In genomic region chr7:130914589-130915294, GRCh38 we compare ENCODE assay signal across 9 cellular contexts.
A peak's percentile ranks its signal among the peaks of the same experiment; 100 is the strongest.
DNase-seq lines count a peak whose midpoint lies in the region; ATAC-seq and TF ChIP-seq lines count a peak whose summit lies in the region.
"Had no signal": no experiment of that assay in that cellular context is flagged by ENCODE, and none has a peak within 500 bp of the region (broad histone marks: within the 10 kb centered on the region; RNA-seq: fewer than 3 reads in every experiment).

No MANE protein-coding gene starts in this region.

- in situ Hi-C loops in gastrocnemius medialis (cut with MboI; ENCODE audit: low sequenced_read_pairs in 4 of 4): no loop called here

- H3K4me1 ChIP-seq in DOHH2 (ENCODE audit: control insufficient read depth, low read length) (peaks cover 66% of the 10 kb centered on the region), PC-9 (replicated peaks; ENCODE audit: insufficient read depth) (peaks cover 61% of the 10 kb centered on the region), duodenal mucosa (ENCODE audit: control insufficient read depth in 1 of 2, insufficient read depth in 2 of 2, low read length in 2 of 2) (peaks cover 82 to 94% of the 10 kb centered on the region in 2 donors), gastrocnemius medialis (peaks cover 97 to 99% of the 10 kb centered on the region in 2 donors)

- peak overlapping the region; percentile 97 for H3K4me2 ChIP-seq in DOHH2 (ENCODE audit: low read length)
- peak overlapping the region; percentile 93 for H3K4me2 ChIP-seq in PC-9

- DNase-seq in PC-9: no peak
- no peak for DNase-seq in gastrocnemius medialis
- DNase-seq in dermis blood vessel endothelial cell: no peak
- no peak for DNase-seq in anterior cingulate cortex (lab: John Stamatoyannopoulos, UW)
- no peak for DNase-seq in activated CD4-positive, alpha-beta T cell treated with anti-CD3 and anti-CD28 coated beads for 1 hour
- DNase-seq: amniotic stem cell had no signal

- H3K79me2 ChIP-seq in DOHH2 (ENCODE audit: control insufficient read depth, low read length) (peaks cover 59% of the 10 kb centered on the region), PC-9 (ENCODE audit: low read depth) (peaks cover 86% of the 10 kb centered on the region)

- intact Hi-C loops in PC-9 (cut with micrococcal nuclease; ENCODE audit: unreplicated experiment): no loop called here
- intact Hi-C loops in gastrocnemius medialis (cut with DNase I; ENCODE audit: low total_unique reads): no loop called here

- no peaks in the 10 kb centered on the region for H3K27me3 ChIP-seq in DOHH2 (ENCODE audit: control insufficient read depth, low read length)
- no peaks in the 10 kb centered on the region for H3K27me3 ChIP-seq in PC-9 (ENCODE audit: insufficient read depth, low read depth)
- no peaks in the 10 kb centered on the region for H3K27me3 ChIP-seq in duodenal mucosa (ENCODE audit: control insufficient read depth in 1 of 2, insufficient read depth in 2 of 2, low read length in 2 of 2)
- no peaks in the 10 kb centered on the region for H3K27me3 ChIP-seq in gastrocnemius medialis

- TF ChIP-seq POLR2A in gastrocnemius medialis (IDR thresholded peaks at IDR 0.05): no peak

- H3K9ac ChIP-seq in duodenal mucosa (ENCODE audit: low read depth in 1 of 2, low read length in 2 of 2): peak overlapping the region; percentile 6 to 90

- H3K36me3 ChIP-seq in DOHH2 (ENCODE audit: control insufficient read depth, low read length) (peaks cover 43% of the 10 kb centered on the region), PC-9 (ENCODE audit: low read depth) (peaks cover 29% of the 10 kb centered on the region), duodenal mucosa (ENCODE audit: control insufficient read depth in 1 of 2, insufficient read depth in 2 of 2, low read length in 2 of 2) (no peaks in the 10 kb centered on the region), gastrocnemius medialis (no peaks in the 10 kb centered on the region)

- no peak overlapping the region for H2AFZ ChIP-seq in PC-9

- peak overlapping the region; percentile 77 for H3K4me3 ChIP-seq in DOHH2 (ENCODE audit: low read length)
- peak overlapping the region; percentile 96 for H3K4me3 ChIP-seq in PC-9
- H3K4me3 ChIP-seq in duodenal mucosa (ENCODE audit: low read depth in 1 of 2, low read length in 2 of 2): peak overlapping the region in 1 of 2 donors; percentile 68
- H3K4me3 ChIP-seq in gastrocnemius medialis: peak overlapping the region in 3 of 4 donors; percentile 36 to 50 (median 48)

- peaks cover 25% of the 10 kb centered on the region for H3F3A ChIP-seq in DOHH2 (ENCODE audit: control insufficient read depth, insufficient read depth)
- H3F3A ChIP-seq in PC-9 (ENCODE audit: insufficient read depth, low read depth): peaks cover 98% of the 10 kb centered on the region

- H3K27ac ChIP-seq in DOHH2 (ENCODE audit: low read depth, low read length) (peak overlapping the region; percentile 89), PC-9 (peak overlapping the region; percentile 99), duodenal mucosa (ENCODE audit: low read depth, low read length) (no peak overlapping the region), gastrocnemius medialis (peak overlapping the region; percentile 91 to 97 (median 94))

- POLR2A ChIA-PET in PC-9 (lab: Charles Lee; ENCODE audit: unreplicated experiment): no interaction called here

- H3K9me2 ChIP-seq in DOHH2 (replicated peaks; ENCODE audit: control insufficient read depth, low read length) (no peaks in the 10 kb centered on the region), PC-9 (ENCODE audit: insufficient read depth) (no peaks in the 10 kb centered on the region)

- no peak for TF ChIP-seq CTCF in DOHH2 (IDR thresholded peaks at IDR 0.05; ENCODE audit: low read depth, low read length, poor library complexity, severe bottlenecking)
- no peak for TF ChIP-seq CTCF in PC-9 (conservative IDR thresholded peaks at IDR 0.05)
- TF ChIP-seq CTCF in gastrocnemius medialis (IDR thresholded peaks at IDR 0.05 in 4 of 5, conservative IDR thresholded peaks at IDR 0.05 in 1 of 5): no peak

- no TSS peak for BruUV-seq in PC-9 (replicated peaks; lab: Mats Ljungman, UMichigan)

- ATAC-seq in gastrocnemius medialis: no peak
- ATAC-seq in HG02642 (IDR thresholded peaks at IDR 0.05; ENCODE audit: poor library complexity, unreplicated experiment): no peak

- H3K9me3 ChIP-seq in DOHH2 (ENCODE audit: control insufficient read depth, insufficient read depth, low read length) (no peaks in the 10 kb centered on the region), PC-9 (ENCODE audit: insufficient read depth, low read depth) (no peaks in the 10 kb centered on the region), duodenal mucosa (ENCODE audit: control insufficient read depth in 1 of 2, low read length in 2 of 2) (no peaks in the 10 kb centered on the region), gastrocnemius medialis (no peaks in the 10 kb centered on the region)

- CTCF ChIA-PET in PC-9 (lab: Charles Lee): interaction anchor here (0.7 to 1.9 kb wide), 4 partner anchors 11 to 1664 kb away, joined by 3 to 11 read pairs (median 8); no protein-coding TSS in a partner anchor

- H4K20me1 ChIP-seq in DOHH2 (ENCODE audit: control insufficient read depth, insufficient read depth, low read depth, low read length) (0 out of 2 replicates have a peak, but pooled peaks cover 3% of the 10 kb centered on the region), PC-9 (ENCODE audit: insufficient read depth) (peaks cover 10% of the 10 kb centered on the region)
